In genomic region chr11:79437981-79438630, GRCh38 we compare ENCODE assay signal across 8 cellular contexts. TPM values are rescaled to one million over a fixed set of nuclear protein-coding genes. Genes with fewer than 3 reads are reported as not detected.
DNase-seq lines count a peak whose midpoint lies in the region; ATAC-seq and TF ChIP-seq lines count a peak whose summit lies in the region.

No MANE protein-coding gene starts in this region.

- H3K9me2 ChIP-seq in PC-3 (replicated peaks; ENCODE audit: low read length) = no peaks in the 10 kb centered on the region

- no peak overlapping the region for H3K9ac ChIP-seq in PC-3 (ENCODE audit: low read length)

- no peak for TF ChIP-seq EP300 in ovary (IDR thresholded peaks at IDR 0.05)

- ATAC-seq in PC-3 = no peak
- peak; percentile 23 for ATAC-seq in esophagus mucosa
- no peak for ATAC-seq in GM21825 (IDR thresholded peaks at IDR 0.05; ENCODE audit: unreplicated experiment)
- ATAC-seq in GM18511 (IDR thresholded peaks at IDR 0.05; ENCODE audit: unreplicated experiment) = no peak

- TF ChIP-seq POLR2A in ovary (IDR thresholded peaks at IDR 0.05) = peak; percentile 14

- H3K9me3 ChIP-seq in PC-3 (ENCODE audit: low read length) (no peaks in the 10 kb centered on the region), ovary (no peaks in the 10 kb centered on the region)

- H3K79me2 ChIP-seq in PC-3 (ENCODE audit: low read length) = no peaks in the 10 kb centered on the region

- H4K20me1 ChIP-seq in PC-3 (ENCODE audit: low read length) = no peaks in the 10 kb centered on the region

- H3K27ac ChIP-seq in PC-3 (ENCODE audit: low read length) = no peak overlapping the region
- peak overlapping the region; percentile 70 to 84 for H3K27ac ChIP-seq in ovary

- H3K4me3 ChIP-seq in PC-3 (ENCODE audit: low read length) = peak overlapping the region; percentile 58
- H3K4me3 ChIP-seq in ovary = peak overlapping the region; percentile 63

- CTCF ChIA-PET in GM10248 (lab: Yijun Ruan, JAX) = interaction anchor here (0.9 to 1.8 kb wide), 4 partner anchors 13 to 792 kb away, joined by 3 to 4 read pairs (median 3); no protein-coding TSS in a partner anchor
- CTCF ChIA-PET in PC-3 (lab: Charles Lee) = no interaction called here

- H3K4me2 ChIP-seq in PC-3 (ENCODE audit: low read length) = peak overlapping the region; percentile 66

- TF ChIP-seq CTCF in GM10248 (IDR thresholded peaks at IDR 0.05; ENCODE audit: control extremely low read depth, extremely low read depth, low read depth, missing control alignments) (no peak), PC-3 (conservative IDR thresholded peaks at IDR 0.05; ENCODE audit: low read depth, low read length) (no peak), ovary (IDR thresholded peaks at IDR 0.05) (no peak)

- H3K4me1 ChIP-seq in PC-3 (ENCODE audit: insufficient read depth, low read length) = peaks cover 8% of the 10 kb centered on the region
- H3K4me1 ChIP-seq in ovary (ENCODE audit: insufficient read depth) = peaks cover 9% of the 10 kb centered on the region

- no peaks in the 10 kb centered on the region for H3F3A ChIP-seq in PC-3 (ENCODE audit: low read length, unreplicated experiment)

- peak overlapping the region; percentile 64 for H2AFZ ChIP-seq in PC-3 (ENCODE audit: low read length)

- H3K36me3 ChIP-seq in PC-3 (ENCODE audit: low read depth, low read length) (no peaks in the 10 kb centered on the region), ovary (no peaks in the 10 kb centered on the region)

- WGBS in ovary, 3 donors = 1 to 8% (median 2%) methylated on average over 31 of the region's 31 CpGs

- BruUV-seq in PC-3 (replicated peaks; lab: Mats Ljungman, UMichigan) = no TSS peak

- POLR2A ChIA-PET in GM10248 (lab: Yijun Ruan, JAX) = no interaction called here
- POLR2A ChIA-PET in PC-3 (lab: Charles Lee; ENCODE audit: unreplicated experiment) = no interaction called here

- DNase-seq in GM10248 (ENCODE audit: extremely low spot score) (peak; percentile 22), PC-3 (no peak), ovary (peak; percentile 52 to 67 (median 58)), occipital lobe (lab: John Stamatoyannopoulos, UW) (no peak), NCI-H2107 treated with DMSO at 0.1 percent for 48 hours (lab: John Stamatoyannopoulos, UW; ENCODE audit: unreplicated experiment) (no peak)

- intact Hi-C loops in PC-3 (cut with micrococcal nuclease) = no loop called here
- intact Hi-C loops in ovary (cut with DNase I) = loop anchor here in 2 of 4 donors (5.0 to 10.0 kb wide), 3 partner anchors 193 to 266 kb away; no protein-coding TSS in a partner anchor

- H3K27me3 ChIP-seq in PC-3 (ENCODE audit: low read length) (peaks cover 99% of the 10 kb centered on the region), ovary (no peaks in the 10 kb centered on the region)

RNA-seq across cellular contexts. Expression of gene TENM4, which starts 2.7 kb away (rescaled TPM):
- 19.7 and 37.1 TPM in 2 replicates for total RNA-seq in PC-3 (2014; rRNA removed)
- total RNA-seq in esophagus mucosa = 21.8 TPM
- 100 to 1,000 TPM in 5 of 7 donors, 10 to 100 TPM in 2; 61.2 to 206 (median 117) TPM for total RNA-seq in ovary
- 10 to 100 TPM; 11.0 to 19.3 TPM for polyA plus RNA-seq in ovary
- 112 TPM for total RNA-seq in occipital lobe

Comparison
In these comparisons a context has a peak if more than half of its experiments do, and no peak if none do; other contexts are left out.
1. DNase-seq: peak in GM10248 (single experiment) and ovary (5 of 5); none in PC-3 (single experiment), occipital lobe (single experiment) and NCI-H2107 treated with DMSO at 0.1 percent for 48 hours (single experiment).